1 cellular context compared by ENCODE assay signal in genomic region chr14:73462078-73462715, GRCh38.
A peak's percentile ranks its signal among the peaks of the same experiment; 100 is the strongest.
TF ChIP-seq lines count a peak whose summit lies in the region.

No MANE protein-coding gene starts in this region.

TF ChIP-seq in HepG2, 621 proteins besides CTCF, POLR2A, EP300 and RAD21 (continued from another document and continues in another):
- no peak for TF ChIP-seq PBX3 (CRISPR knock-in tag; IDR thresholded peaks at IDR 0.05; ENCODE audit: borderline replicate concordance)
- TF ChIP-seq ZBTB46 (CRISPR knock-in tag; IDR thresholded peaks at IDR 0.05; ENCODE audit: borderline replicate concordance), result peak; percentile 35; the same call in 1 of the 2 replicates
- TF ChIP-seq ZNF224 (CRISPR knock-in tag; IDR thresholded peaks at IDR 0.05), result no peak
- TF ChIP-seq POGZ (CRISPR knock-in tag; IDR thresholded peaks at IDR 0.05), result peak; percentile 82
- peak; percentile 45; the same call in 1 of the 2 replicates for TF ChIP-seq SALL2 (CRISPR knock-in tag; IDR thresholded peaks at IDR 0.05)
- TF ChIP-seq ZNF792 (CRISPR knock-in tag; IDR thresholded peaks at IDR 0.05), result peak; percentile 98
- no peak for TF ChIP-seq ZNF136 (CRISPR knock-in tag; IDR thresholded peaks at IDR 0.05; ENCODE audit: low read depth)
- TF ChIP-seq ZNF691 (CRISPR knock-in tag; IDR thresholded peaks at IDR 0.05; ENCODE audit: borderline replicate concordance, low read depth), result peak; percentile 93
- TF ChIP-seq ZNF264 (CRISPR knock-in tag; IDR thresholded peaks at IDR 0.05), result peak; percentile 92
- no peak for TF ChIP-seq GPBP1L1 (CRISPR knock-in tag; IDR thresholded peaks at IDR 0.05)
- peak; percentile 28; the same call in 1 of the 2 replicates for TF ChIP-seq KDM4B (CRISPR knock-in tag; IDR thresholded peaks at IDR 0.05)
- 0 out of 2 replicates have a peak, but pooled peaks have one; percentile 30 for TF ChIP-seq ZNF552 (CRISPR knock-in tag; IDR thresholded peaks at IDR 0.05; ENCODE audit: borderline replicate concordance)
- TF ChIP-seq MLLT10 (CRISPR knock-in tag; IDR thresholded peaks at IDR 0.05), result no peak
- peak; percentile 81; the same call in 1 of the 2 replicates for TF ChIP-seq KDM3A (CRISPR knock-in tag; IDR thresholded peaks at IDR 0.05; ENCODE audit: low read depth)
- no peak for TF ChIP-seq ZNF670 (CRISPR knock-in tag; IDR thresholded peaks at IDR 0.05; ENCODE audit: borderline replicate concordance)
- TF ChIP-seq FOXP1 (IDR thresholded peaks at IDR 0.05), result no peak
- 0 out of 2 replicates have a peak, but pooled peaks have one; percentile 30 for TF ChIP-seq FOXP1 (CRISPR knock-in tag; IDR thresholded peaks at IDR 0.05)
- no peak for TF ChIP-seq ZNF749 (CRISPR knock-in tag; IDR thresholded peaks at IDR 0.05; ENCODE audit: borderline replicate concordance)
- TF ChIP-seq DBP (CRISPR knock-in tag; IDR thresholded peaks at IDR 0.05; ENCODE audit: not compliant biosample characterization), result no peak
- peak; percentile 81 to 85 for TF ChIP-seq MAFK (conservative IDR thresholded peaks at IDR 0.05 in 1 of 2, IDR thresholded peaks at IDR 0.05 in 1 of 2; ENCODE audit: low read length in 2 of 2)
- no peak for TF ChIP-seq HOXA9 (CRISPR knock-in tag; IDR thresholded peaks at IDR 0.05; ENCODE audit: borderline replicate concordance)
- TF ChIP-seq ZNF567 (CRISPR knock-in tag; IDR thresholded peaks at IDR 0.05; ENCODE audit: borderline replicate concordance), result no peak
- TF ChIP-seq ZNF230 (CRISPR knock-in tag; IDR thresholded peaks at IDR 0.05), result no peak
- TF ChIP-seq ARHGAP35 (CRISPR knock-in tag; IDR thresholded peaks at IDR 0.05; ENCODE audit: borderline replicate concordance), result no peak
- peak; percentile 57; the same call in 1 of the 2 replicates for TF ChIP-seq ZNF687 (CRISPR knock-in tag; IDR thresholded peaks at IDR 0.05)
- TF ChIP-seq ZNF784 (CRISPR knock-in tag; IDR thresholded peaks at IDR 0.05; ENCODE audit: borderline replicate concordance), result no peak
- no peak for TF ChIP-seq SYNCRIP (IDR thresholded peaks at IDR 0.05; ENCODE audit: insufficient read depth, low read depth, low read length)
- TF ChIP-seq ZSCAN30 (CRISPR knock-in tag; IDR thresholded peaks at IDR 0.05), result peak; percentile 91
- peak; percentile 95 for TF ChIP-seq CEBPG (CRISPR knock-in tag; IDR thresholded peaks at IDR 0.05)
- no peak; the same call in 1 of the 2 replicates for TF ChIP-seq GMEB1 (CRISPR knock-in tag; IDR thresholded peaks at IDR 0.05; ENCODE audit: borderline replicate concordance)
- no peak for TF ChIP-seq NPAS2 (CRISPR knock-in tag; IDR thresholded peaks at IDR 0.05; ENCODE audit: borderline replicate concordance)
- TF ChIP-seq TFAP4 (IDR thresholded peaks at IDR 0.05; ENCODE audit: borderline replicate concordance, low read depth), result peak; percentile 78; the same call in 1 of the 2 replicates
- peak; percentile 68; the same call in 1 of the 2 replicates for TF ChIP-seq TAF1 (CRISPR knock-in tag; IDR thresholded peaks at IDR 0.05)
- TF ChIP-seq NR2C2 (CRISPR knock-in tag; IDR thresholded peaks at IDR 0.05; ENCODE audit: borderline replicate concordance), result peak; percentile 49; the same call in 1 of the 2 replicates
- TF ChIP-seq KAT7 (CRISPR knock-in tag; IDR thresholded peaks at IDR 0.05; ENCODE audit: borderline replicate concordance), result peak; percentile 76; the same call in 1 of the 2 replicates
- no peak for TF ChIP-seq ZNF780A (CRISPR knock-in tag; IDR thresholded peaks at IDR 0.05)
- TF ChIP-seq PRMT3 (CRISPR knock-in tag; IDR thresholded peaks at IDR 0.05; ENCODE audit: borderline replicate concordance, low read depth), result 0 out of 2 replicates have a peak, but pooled peaks have one; percentile 79
- no peak for TF ChIP-seq ZBTB8A (CRISPR knock-in tag; IDR thresholded peaks at IDR 0.05; ENCODE audit: borderline replicate concordance, low read depth)
- peak; percentile 99 for TF ChIP-seq NCOR1 (IDR thresholded peaks at IDR 0.05; ENCODE audit: borderline replicate concordance, low read length)
- TF ChIP-seq ZFYVE20 (CRISPR knock-in tag; IDR thresholded peaks at IDR 0.05; ENCODE audit: borderline replicate concordance, low read depth), result no peak
- peak; percentile 76 for TF ChIP-seq AHR (CRISPR knock-in tag; IDR thresholded peaks at IDR 0.05)
- 0 out of 2 replicates have a peak, but pooled peaks have one; percentile 10 for TF ChIP-seq NAIF1 (CRISPR knock-in tag; IDR thresholded peaks at IDR 0.05; ENCODE audit: borderline replicate concordance)
- TF ChIP-seq NCOA5 (CRISPR knock-in tag; IDR thresholded peaks at IDR 0.05), result no peak
- no peak for TF ChIP-seq ZNF891 (CRISPR knock-in tag; IDR thresholded peaks at IDR 0.05)
- no peak for TF ChIP-seq JDP2 (CRISPR knock-in tag; IDR thresholded peaks at IDR 0.05; ENCODE audit: borderline replicate concordance)
- 0 out of 2 replicates have a peak, but pooled peaks have one; percentile 48 for TF ChIP-seq ZNF775 (CRISPR knock-in tag; IDR thresholded peaks at IDR 0.05; ENCODE audit: borderline replicate concordance)
- TF ChIP-seq IKZF1 (IDR thresholded peaks at IDR 0.05), result no peak
- TF ChIP-seq KDM5B (CRISPR knock-in tag; IDR thresholded peaks at IDR 0.05; ENCODE audit: borderline replicate concordance), result peak; percentile 47; the same call in 1 of the 2 replicates
- peak; percentile 83; the same call in 1 of the 2 replicates for TF ChIP-seq MTA1 (CRISPR knock-in tag; IDR thresholded peaks at IDR 0.05; ENCODE audit: borderline replicate concordance)
- TF ChIP-seq FOXM1 (CRISPR knock-in tag; IDR thresholded peaks at IDR 0.05), result no peak
- TF ChIP-seq MTA3 (CRISPR knock-in tag; IDR thresholded peaks at IDR 0.05), result no peak
- TF ChIP-seq ZNF331 (CRISPR knock-in tag; IDR thresholded peaks at IDR 0.05), result peak; percentile 69
- no peak; the same call in 1 of the 2 replicates for TF ChIP-seq YEATS2 (CRISPR knock-in tag; IDR thresholded peaks at IDR 0.05; ENCODE audit: borderline replicate concordance)
- no peak for TF ChIP-seq SMAD1 (CRISPR knock-in tag; IDR thresholded peaks at IDR 0.05; ENCODE audit: borderline replicate concordance, low read depth)
- peak; percentile 76 for TF ChIP-seq PHF5A (CRISPR knock-in tag; IDR thresholded peaks at IDR 0.05; ENCODE audit: low read depth, unreplicated experiment)
- no peak for TF ChIP-seq ETS1 (CRISPR knock-in tag; IDR thresholded peaks at IDR 0.05)
